16 cellular contexts compared by ENCODE assay signal in genomic region chr3:129128357-129129155, GRCh38. TPM values are rescaled to one million over a fixed set of nuclear protein-coding genes. Genes with fewer than 3 reads are reported as not detected.
DNase-seq lines count a peak whose midpoint lies in the region; ATAC-seq and TF ChIP-seq lines count a peak whose summit lies in the region.
"Had no signal": no experiment of that assay in that cellular context is flagged by ENCODE, and none has a peak within 500 bp of the region (broad histone marks: within the 10 kb centered on the region; RNA-seq: fewer than 3 reads in every experiment).

No MANE protein-coding gene starts in this region.

- H3K27me3 Mint-ChIP-seq in activated T-cell treated with anti-CD3 and anti-CD28 coated beads, Interleukin-2, amount 50 U/mL, for 24 hours: no peaks in the 10 kb centered on the region
- H3K27me3 Mint-ChIP-seq in central memory CD8-positive, alpha-beta T cell: no peaks in the 10 kb centered on the region

- H3K27me3 ChIP-seq in DND-41 (ENCODE audit: insufficient read depth, low read length, poor library complexity): no peaks in the 10 kb centered on the region
- H3K27me3 ChIP-seq in spleen (replicated peaks in 1 of 7): no peaks in the 10 kb centered on the region

- peaks cover 13% of the 10 kb centered on the region for H3K4me1 Mint-ChIP-seq in activated T-cell treated with anti-CD3 and anti-CD28 coated beads, Interleukin-2, amount 50 U/mL, for 24 hours (ENCODE audit: low read depth)
- peaks cover 19% of the 10 kb centered on the region for H3K4me1 Mint-ChIP-seq in central memory CD8-positive, alpha-beta T cell

- H3K4me1 ChIP-seq in DND-41 (ENCODE audit: insufficient read depth, low read length) (no peaks in the 10 kb centered on the region), spleen (peaks cover 0 to 4% (median 2%) of the 10 kb centered on the region in 6 donors)

- intact Hi-C loops in spleen (cut with DNase I; ENCODE audit: low total_unique reads): no loop called here

- H3K9me3 ChIP-seq in DND-41 (ENCODE audit: insufficient read depth, low read length, severe bottlenecking) (no peaks in the 10 kb centered on the region), spleen (no peaks in the 10 kb centered on the region)

- no peaks in the 10 kb centered on the region for H3K79me2 ChIP-seq in DND-41 (ENCODE audit: insufficient read depth, low read length)

- DNase-seq in activated T-cell treated with anti-CD3 and anti-CD28 coated beads, Interleukin-2, amount 50 U/mL, for 24 hours: no peak
- DNase-seq in activated T-cell treated with anti-CD3 and anti-CD28 coated beads for 4 hours (no peak), DND-41 (no peak), spleen (peak; percentile 72), foreskin fibroblast (no peak), foreskin melanocyte (no peak), SKM-1 treated with dmso at 0.1 percent for 144 hours (lab: John Stamatoyannopoulos, UW; ENCODE audit: unreplicated experiment) (no peak)
- DNase-seq in central memory CD8-positive, alpha-beta T cell (ENCODE audit: low spot score in 2 of 2): no peak
- DNase-seq: C1 segment of cervical spinal cord, Karpas-422, MM.1S, NCI-H1092 treated with DMSO at 0.1 percent for 48 hours, NCI-H2081 treated with DMSO at 0.1 percent for 48 hours, NCI-H510A, NCI-H774, PC-3 had no signal

- TF ChIP-seq POLR2A in spleen (IDR thresholded peaks at IDR 0.05): no peak

- 0 out of 3 replicates have a peak, but pooled peaks have one; percentile 13 for ATAC-seq in DND-41 (ENCODE audit: insufficient read depth, low read depth)
- no peak for ATAC-seq in central memory CD8-positive, alpha-beta T cell (replicated peaks; ENCODE audit: extremely low read depth, poor library complexity, severe bottlenecking)
- ATAC-seq: PC-3 had no signal

- peaks cover 63% of the 10 kb centered on the region for H3K36me3 Mint-ChIP-seq in activated T-cell treated with anti-CD3 and anti-CD28 coated beads, Interleukin-2, amount 50 U/mL, for 24 hours (ENCODE audit: low read depth)
- H3K36me3 Mint-ChIP-seq in central memory CD8-positive, alpha-beta T cell (ENCODE audit: insufficient read depth): peaks cover 40% of the 10 kb centered on the region

- H3K27ac ChIP-seq in DND-41 (ENCODE audit: low read length): no peak overlapping the region
- H3K27ac ChIP-seq in spleen: no peak overlapping the region

- H3K36me3 ChIP-seq in DND-41 (ENCODE audit: insufficient read depth, low read length) (peaks cover 66% of the 10 kb centered on the region), spleen (peaks cover 0 to 81% (median 62%) of the 10 kb centered on the region in 6 donors)

- WGBS in spleen, 5 donors: 96 to 97% (median 96%) methylated on average over 10 to 16 of the region's 16 CpGs

- no peak overlapping the region for H2AFZ ChIP-seq in DND-41 (ENCODE audit: low read depth, low read length)

- H3K4me2 ChIP-seq in DND-41 (ENCODE audit: insufficient read depth, low read length): no peak overlapping the region

- no peak overlapping the region for H3K9ac ChIP-seq in DND-41 (ENCODE audit: low read depth, low read length)

- no peak for TF ChIP-seq CTCF in DND-41 (IDR thresholded peaks at IDR 0.05; ENCODE audit: borderline replicate concordance, extremely low read depth, low read length, poor library complexity, severe bottlenecking)
- TF ChIP-seq CTCF in spleen (IDR thresholded peaks at IDR 0.05 in 8 of 11, conservative IDR thresholded peaks at IDR 0.05 in 3 of 11): no peak
- no peak for TF ChIP-seq CTCF in foreskin fibroblast (IDR thresholded peaks at IDR 0.05; ENCODE audit: low read depth, low read length)

- no peaks in the 10 kb centered on the region for H3K9me3 Mint-ChIP-seq in activated T-cell treated with anti-CD3 and anti-CD28 coated beads, Interleukin-2, amount 50 U/mL, for 24 hours
- H3K9me3 Mint-ChIP-seq in central memory CD8-positive, alpha-beta T cell: no peaks in the 10 kb centered on the region

- H3K4me3 Mint-ChIP-seq in activated T-cell treated with anti-CD3 and anti-CD28 coated beads, Interleukin-2, amount 50 U/mL, for 24 hours: no peak overlapping the region
- no peak overlapping the region for H3K4me3 Mint-ChIP-seq in central memory CD8-positive, alpha-beta T cell

- H3K4me3 ChIP-seq in DND-41 (ENCODE audit: low read depth in 1 of 2, low read length in 2 of 2) (no peak overlapping the region), spleen (no peak overlapping the region), foreskin fibroblast (ENCODE audit: low read depth in 1 of 2, low read length in 2 of 2) (no peak overlapping the region)

- peaks cover 3% of the 10 kb centered on the region for H4K20me1 ChIP-seq in DND-41 (ENCODE audit: insufficient read depth, low read length)

- peak overlapping the region; percentile 30 for H3K27ac Mint-ChIP-seq in activated T-cell treated with anti-CD3 and anti-CD28 coated beads, Interleukin-2, amount 50 U/mL, for 24 hours
- H3K27ac Mint-ChIP-seq in central memory CD8-positive, alpha-beta T cell (ENCODE audit: low read depth): peak overlapping the region; percentile 64

RNA-seq across cellular contexts. Expression of gene RAB43, which starts 7.0 kb away (rescaled TPM):
- 10 to 100 TPM; 26.7 to 49.6 (median 31.9) TPM for total RNA-seq in spleen
- 10 to 100 TPM in 1 of 3 donors, 1 to 10 TPM in 2; 3.1 to 12.5 (median 3.2) TPM for polyA plus RNA-seq in spleen

RNA-seq across cellular contexts. Expression of gene ISY1, which starts 32.3 kb away (rescaled TPM):
- total RNA-seq in spleen: 10 to 100 TPM; 21.4 to 33.8 (median 30.0) TPM
- polyA plus RNA-seq in spleen: 10 to 100 TPM; 22.2 to 29.8 (median 25.2) TPM

RNA-seq across cellular contexts. Expression of gene CNBP, which starts 55.1 kb away (rescaled TPM):
- total RNA-seq in spleen: 100 to 1,000 TPM; 252 to 420 (median 279) TPM
- 100 to 1,000 TPM; 301 to 360 (median 324) TPM for polyA plus RNA-seq in spleen
